ENCODE assay signal across 17 cellular contexts in the genomic region with DNA sequence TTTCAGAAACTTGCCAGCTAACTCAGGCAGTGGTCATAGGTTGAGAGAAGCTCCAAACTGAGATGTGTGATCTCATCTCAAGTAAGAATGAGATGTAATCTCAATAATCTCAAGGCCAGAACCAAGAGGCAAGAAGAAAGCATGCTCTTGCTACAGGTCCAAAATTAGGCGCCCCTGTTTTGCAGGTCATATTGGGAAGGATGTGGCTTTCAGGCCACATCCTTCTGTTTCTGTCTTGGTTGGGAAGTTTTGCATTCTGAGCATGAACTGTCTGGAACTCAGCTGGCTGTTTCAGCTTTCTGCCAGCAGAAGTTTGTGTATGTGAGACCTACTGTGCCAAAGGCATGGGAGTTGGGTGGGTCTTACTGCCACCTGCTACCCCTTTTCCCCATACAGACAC.
DNase-seq lines count a peak whose midpoint lies in the region; ATAC-seq and TF ChIP-seq lines count a peak whose summit lies in the region.
"Had no signal": no experiment of that assay in that cellular context is flagged by ENCODE, and none has a peak within 500 bp of the region (broad histone marks: within the 10 kb centered on the region; RNA-seq: fewer than 3 reads in every experiment).

No MANE protein-coding gene starts in this region.

- H3K36me3 ChIP-seq in thyroid gland = no peaks in the 10 kb centered on the region

- ATAC-seq in naive B cell (ENCODE audit: low read depth in 2 of 2) = no peak
- ATAC-seq: A549, K562 had no signal

- H3K36me3 Mint-ChIP-seq in naive B cell = no peaks in the 10 kb centered on the region
- no peaks in the 10 kb centered on the region for H3K36me3 Mint-ChIP-seq in type B pancreatic cell

- H3K27me3 ChIP-seq in thyroid gland = no peaks in the 10 kb centered on the region

- no peak overlapping the region for H3K4me3 ChIP-seq in thyroid gland (replicated peaks in 1 of 3)
- H3K4me3 ChIP-seq: A549, K562 had no signal

- no peak for TF ChIP-seq POLR2A in thyroid gland (IDR thresholded peaks at IDR 0.05)

- H3K27me3 Mint-ChIP-seq in naive B cell (peaks cover 0 to 6% (median 0%) of the 10 kb centered on the region in 3 donors), type B pancreatic cell (no peaks in the 10 kb centered on the region)

- intact Hi-C loops in thyroid gland (cut with DNase I) = no loop called here

- DNase-seq in GDM1 (lab: John Stamatoyannopoulos, UW) (peak; percentile 89), KBM-7 (peak; percentile 14), UCSD-AML1 (lab: John Stamatoyannopoulos, UW; ENCODE audit: unreplicated experiment) (peak; percentile 51), naive B cell (no peak), ureter (ENCODE audit: low spot score) (no peak), type B pancreatic cell (ENCODE audit: extremely low spot score, unreplicated experiment) (no peak), thyroid gland (no peak), inferior parietal cortex (ENCODE audit: extremely low spot score) (no peak)
- DNase-seq: C1 segment of cervical spinal cord; CD4-positive, alpha-beta T cell; DMS79; EL; HCEC 1CT; HFFc6 had no signal

- H3K4me3 Mint-ChIP-seq in naive B cell (peak overlapping the region in 6 of 8 donors; percentile 2 to 70 (median 48)), type B pancreatic cell (no peak overlapping the region)
- H3K4me3 Mint-ChIP-seq: CD4-positive, alpha-beta T cell; HFFc6 had no signal

- in situ Hi-C loops in KBM-7 (cut with MboI; ENCODE audit: low pct_unique_long_range_greater_than_20kb, low sequenced_read_pairs) = no loop called here

- no peaks in the 10 kb centered on the region for H3K4me1 ChIP-seq in thyroid gland
- H3K4me1 ChIP-seq: A549 had no signal

- H3K4me1 Mint-ChIP-seq in naive B cell = peaks cover 34 to 39% (median 35%) of the 10 kb centered on the region in 3 donors
- H3K4me1 Mint-ChIP-seq in type B pancreatic cell (ENCODE audit: unreplicated experiment) = no peaks in the 10 kb centered on the region

- H3K9me3 Mint-ChIP-seq in naive B cell = peaks cover 0 to 5% (median 1%) of the 10 kb centered on the region in 7 donors
- H3K9me3 Mint-ChIP-seq in type B pancreatic cell = no peaks in the 10 kb centered on the region

- no peaks in the 10 kb centered on the region for H3K9me3 ChIP-seq in thyroid gland

- WGBS in thyroid gland, 2 donors = 85 to 88% methylated on average over 1 of the region's 1 CpG

- TF ChIP-seq CTCF in type B pancreatic cell (conservative IDR thresholded peaks at IDR 0.05) (no peak), thyroid gland (IDR thresholded peaks at IDR 0.05) (no peak)

- no peak overlapping the region for H3K27ac ChIP-seq in thyroid gland
- H3K27ac ChIP-seq: A549, HL-60 had no signal

- peak overlapping the region in 3 of 6 donors; percentile 19 to 83 (median 47) for H3K27ac Mint-ChIP-seq in naive B cell
- H3K27ac Mint-ChIP-seq in type B pancreatic cell = no peak overlapping the region
- H3K27ac Mint-ChIP-seq: CD4-positive, alpha-beta T cell; HFFc6 had no signal

Comparison
In these comparisons a context has a peak if more than half of its experiments do, and no peak if none do; other contexts are left out.
1. DNase-seq: peak in GDM1 (single experiment), KBM-7 (single experiment) and UCSD-AML1 (single experiment); none in naive B cell (single experiment), ureter (single experiment), type B pancreatic cell (single experiment), thyroid gland (0 of 2) and inferior parietal cortex (single experiment).